ENCODE assay signal across 19 cellular contexts in the genomic region with DNA sequence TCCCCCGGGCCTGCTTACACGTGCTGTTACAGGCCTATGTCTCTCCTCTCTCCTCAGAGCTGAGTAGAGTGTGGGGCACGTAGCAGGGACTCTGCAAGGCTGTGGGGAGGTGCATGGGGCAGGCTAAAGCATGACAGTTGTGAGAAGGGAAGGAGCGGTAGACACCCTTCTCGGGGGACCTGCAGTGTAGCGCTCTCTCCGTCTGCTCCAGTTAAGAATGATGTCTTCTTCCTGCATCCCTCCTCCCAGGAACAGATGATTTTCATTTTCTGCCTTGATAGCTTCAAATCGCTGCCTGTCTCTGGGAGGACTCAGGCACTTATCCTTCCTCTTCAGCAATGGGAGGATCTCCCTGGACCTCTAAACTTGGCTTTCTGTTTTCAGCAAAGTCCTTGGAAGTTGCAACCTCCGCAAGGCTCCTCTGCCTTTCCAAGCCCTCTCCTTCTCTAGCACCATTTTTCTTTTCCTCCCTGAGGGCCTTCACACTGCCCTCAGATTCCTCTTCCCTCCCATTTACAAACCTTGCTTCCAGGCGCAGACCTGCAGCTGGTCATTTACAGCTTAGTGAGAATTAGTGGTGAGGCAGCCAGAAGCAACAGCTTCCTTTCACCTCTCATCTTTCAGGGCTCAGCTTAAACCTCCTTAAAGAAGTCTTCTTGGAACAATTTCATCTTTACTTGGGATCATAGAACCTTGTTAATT. TPM values are rescaled to one million over a fixed set of nuclear protein-coding genes. Genes with fewer than 3 reads are reported as not detected.
DNase-seq lines count a peak whose midpoint lies in the region; ATAC-seq and TF ChIP-seq lines count a peak whose summit lies in the region.
"Had no signal": no experiment of that assay in that cellular context is flagged by ENCODE, and none has a peak within 500 bp of the region (broad histone marks: within the 10 kb centered on the region; RNA-seq: fewer than 3 reads in every experiment).

No MANE protein-coding gene starts in this region.

- no peak overlapping the region for H3K27ac ChIP-seq in GM23248
- peak overlapping the region; percentile 66 for H3K27ac ChIP-seq in RWPE1
- no peak overlapping the region for H3K27ac ChIP-seq in left lung
- peak overlapping the region; percentile 35 for H3K27ac ChIP-seq in smooth muscle cell (ENCODE audit: low read depth)
- H3K27ac ChIP-seq: parathyroid adenoma, tibial artery had no signal

- H3F3A ChIP-seq in GM23248 (ENCODE audit: insufficient read depth): peaks cover 17% of the 10 kb centered on the region
- H3F3A ChIP-seq in smooth muscle cell (ENCODE audit: low read depth): peaks cover 7% of the 10 kb centered on the region

- H3K9me2 ChIP-seq in GM23248 (ENCODE audit: insufficient read depth): no peaks in the 10 kb centered on the region

- no peak for DNase-seq in GM23248
- DNase-seq in RWPE1 (ENCODE audit: low spot score): no peak
- no peak for DNase-seq in left lung
- DNase-seq in smooth muscle cell (lab: John Stamatoyannopoulos, UW; ENCODE audit: unreplicated experiment): no peak
- no peak for DNase-seq in NOMO-1 treated with DMSO at 0.1 percent for 48 hours (lab: John Stamatoyannopoulos, UW; ENCODE audit: unreplicated experiment)
- no peak for DNase-seq in effector CD8-positive, alpha-beta T cell (lab: John Stamatoyannopoulos, UW)
- no peak for DNase-seq in mucosa of gallbladder (ENCODE audit: low spot score)
- DNase-seq: activated CD8-positive, alpha-beta T cell treated with anti-CD3 and anti-CD28 coated beads for 36 hours; activated naive CD8-positive, alpha-beta T cell treated with anti-CD3 and anti-CD28 coated beads for 36 hours; activated T-cell treated with anti-CD3 and anti-CD28 coated beads, Interleukin-2, amount 50 U/mL, for 24 hours; CD4-positive, CD25-positive, alpha-beta regulatory T cell; GOT3; NCI-H187; SHP77 treated with DMSO at 0.1 percent for 48 hours; T-helper 17 cell had no signal

- H2AFZ ChIP-seq in GM23248 (no peak overlapping the region), smooth muscle cell (ENCODE audit: low read depth) (no peak overlapping the region)
- H2AFZ ChIP-seq: parathyroid adenoma had no signal

- H3K4me3 ChIP-seq in GM23248: no peak overlapping the region
- no peak overlapping the region for H3K4me3 ChIP-seq in left lung
- no peak overlapping the region for H3K4me3 ChIP-seq in smooth muscle cell
- H3K4me3 ChIP-seq: tibial artery had no signal

- no peaks in the 10 kb centered on the region for H4K20me1 ChIP-seq in GM23248 (ENCODE audit: insufficient read depth)
- no peaks in the 10 kb centered on the region for H4K20me1 ChIP-seq in smooth muscle cell (ENCODE audit: low read depth)

- H3K4me2 ChIP-seq in GM23248 (ENCODE audit: unreplicated experiment): peak overlapping the region; percentile 34
- peak overlapping the region; percentile 15 for H3K4me2 ChIP-seq in smooth muscle cell

- ATAC-seq in left lung (peak; percentile 14), HG02678 (IDR thresholded peaks at IDR 0.05; ENCODE audit: unreplicated experiment) (no peak)
- ATAC-seq: activated CD8-positive, alpha-beta T cell treated with anti-CD3 and anti-CD28 coated beads for 36 hours; T-helper 17 cell; WTC11 had no signal

- H3K9me3 ChIP-seq in GM23248 (ENCODE audit: low read depth): no peaks in the 10 kb centered on the region
- no peaks in the 10 kb centered on the region for H3K9me3 ChIP-seq in left lung
- no peaks in the 10 kb centered on the region for H3K9me3 ChIP-seq in smooth muscle cell (replicated peaks; ENCODE audit: low read depth)
- H3K9me3 ChIP-seq: tibial artery had no signal

- no peak overlapping the region for H3K9ac ChIP-seq in GM23248
- no peak overlapping the region for H3K9ac ChIP-seq in smooth muscle cell (ENCODE audit: low read depth)
- H3K9ac ChIP-seq: parathyroid adenoma had no signal

- WGBS in GM23248 (ENCODE audit: low coverage in 1 of 2, low lambda C conversion rate in 2 of 2, missing lambda C conversion rate in 2 of 2), 2 experiments: 56 to 57% methylated on average over 10 of the region's 10 CpGs
- WGBS in smooth muscle cell (ENCODE audit: low lambda C conversion rate): 47% methylated on average over 10 of the region's 10 CpGs

- H3K36me3 ChIP-seq in GM23248 (ENCODE audit: low read depth) (no peaks in the 10 kb centered on the region), left lung (no peaks in the 10 kb centered on the region), smooth muscle cell (ENCODE audit: low read depth) (no peaks in the 10 kb centered on the region)
- H3K36me3 ChIP-seq: tibial artery had no signal

- CTCF ChIA-PET in RWPE1 (lab: Yijun Ruan, JAX): interaction anchor here (0.6 to 0.7 kb wide), 3 partner anchors 122 to 281 kb away, joined by 3 to 4 read pairs (median 3); no protein-coding TSS in a partner anchor

- peaks cover 17% of the 10 kb centered on the region for H3K27me3 ChIP-seq in GM23248 (replicated peaks; ENCODE audit: insufficient read depth)
- no peaks in the 10 kb centered on the region for H3K27me3 ChIP-seq in left lung
- no peaks in the 10 kb centered on the region for H3K27me3 ChIP-seq in smooth muscle cell (ENCODE audit: low read depth)
- H3K27me3 ChIP-seq: tibial artery had no signal

- POLR2A ChIA-PET in RWPE1 (lab: Yijun Ruan, JAX; ENCODE audit: low non-redundant PET): no interaction called here

- in situ Hi-C loops in GM23248 (cut with MboI): no loop called here

- H3K4me1 ChIP-seq in GM23248 (ENCODE audit: insufficient read depth) (peaks cover 8% of the 10 kb centered on the region), left lung (peaks cover 0 to 4% of the 10 kb centered on the region in 2 donors), smooth muscle cell (ENCODE audit: low read depth) (no peaks in the 10 kb centered on the region)
- H3K4me1 ChIP-seq: parathyroid adenoma had no signal

- TF ChIP-seq CTCF in RWPE1 (conservative IDR thresholded peaks at IDR 0.05; ENCODE audit: low read depth) (no peak), left lung (IDR thresholded peaks at IDR 0.05) (no peak), smooth muscle cell (IDR thresholded peaks at IDR 0.05; ENCODE audit: borderline replicate concordance, insufficient read depth, poor library complexity, severe bottlenecking) (no peak)

- H3K79me2 ChIP-seq in GM23248 (ENCODE audit: insufficient read depth) (no peaks in the 10 kb centered on the region), smooth muscle cell (ENCODE audit: low read depth) (no peaks in the 10 kb centered on the region)
- H3K79me2 ChIP-seq: parathyroid adenoma had no signal

- intact Hi-C loops in left lung (cut with DNase I): no loop called here

RNA-seq across cellular contexts. Expression of a gene that starts 23.4 kb away (rescaled TPM):
- total RNA-seq in GM23248 (2014; rRNA removed; shearing (Covaris generic)): 25.3 and 37.6 TPM in 2 replicates
- polyA plus RNA-seq in GM23248 (2016; fragmentation: Nextera tagmentation; extraction: Ambion mirVana) (9.8 and 11.7 TPM in 2 replicates), smooth muscle cell (39.7 and 50.9 TPM in 2 replicates)
- total RNA-seq in left lung (10 to 100 TPM; 48.2 to 69.9 TPM), smooth muscle cell (46.9 and 53.2 TPM in 2 replicates), mucosa of gallbladder (42.5 TPM)

Comparison
In these comparisons a context has a peak if more than half of its experiments do, and no peak if none do; other contexts are left out.
1. H3K27ac ChIP-seq: peak in RWPE1 (single experiment) and smooth muscle cell (single experiment); none in GM23248 (single experiment) and left lung (0 of 2).